11 cellular contexts compared by ENCODE assay signal in genomic region chr1:228174482-228175315, GRCh38. TPM values are rescaled to one million over a fixed set of nuclear protein-coding genes. Genes with fewer than 3 reads are reported as not detected.
DNase-seq lines count a peak whose midpoint lies in the region; ATAC-seq and TF ChIP-seq lines count a peak whose summit lies in the region.
"Had no signal": no experiment of that assay in that cellular context is flagged by ENCODE, and none has a peak within 500 bp of the region (broad histone marks: within the 10 kb centered on the region; RNA-seq: fewer than 3 reads in every experiment).

No MANE protein-coding gene starts in this region.

- H3K27me3 ChIP-seq in stomach: no peaks in the 10 kb centered on the region

- no peaks in the 10 kb centered on the region for H3K27me3 Mint-ChIP-seq in activated naive CD8-positive, alpha-beta T cell treated with anti-CD3 and anti-CD28 coated beads, Interleukin-2, amount 50 U/mL, for 24 hours
- H3K27me3 Mint-ChIP-seq in activated naive CD8-positive, alpha-beta T cell treated with anti-CD3 and anti-CD28 coated beads for 36 hours: no peaks in the 10 kb centered on the region
- no peaks in the 10 kb centered on the region for H3K27me3 Mint-ChIP-seq in activated T-helper 2 cell treated with anti-CD3 and anti-CD28 coated beads, Interferon-gamma antibody, Interleukin-2, Interleukin-4, amounts not matched to agents 10 μg/mL and 5 μg/mL and 100 μg/mL, durations not matched to agents 14 hours and 24 hours and 36 hours (ENCODE audit: low read depth)

- peak; percentile 39 for TF ChIP-seq POLR2A in erythroblast (IDR thresholded peaks at IDR 0.05; ENCODE audit: low read length)
- no peak for TF ChIP-seq POLR2A in stomach (IDR thresholded peaks at IDR 0.05)

- H3K4me3 ChIP-seq in stomach: peak overlapping the region in 3 of 4 donors; percentile 9 to 32 (median 22)

- peak overlapping the region in 1 of 5 donors; percentile 66 for H3K27ac ChIP-seq in stomach

- H3K36me3 Mint-ChIP-seq in activated naive CD8-positive, alpha-beta T cell treated with anti-CD3 and anti-CD28 coated beads, Interleukin-2, amount 50 U/mL, for 24 hours (ENCODE audit: low read depth): no peaks in the 10 kb centered on the region
- H3K36me3 Mint-ChIP-seq in activated naive CD8-positive, alpha-beta T cell treated with anti-CD3 and anti-CD28 coated beads for 36 hours: no peaks in the 10 kb centered on the region
- H3K36me3 Mint-ChIP-seq in activated T-helper 2 cell treated with anti-CD3 and anti-CD28 coated beads, Interferon-gamma antibody, Interleukin-2, Interleukin-4, amounts not matched to agents 10 μg/mL and 5 μg/mL and 100 μg/mL, durations not matched to agents 14 hours and 24 hours and 36 hours (ENCODE audit: low read depth): no peaks in the 10 kb centered on the region

- H3K9me3 ChIP-seq in stomach: no peaks in the 10 kb centered on the region

- no peak for TF ChIP-seq CTCF in stomach (IDR thresholded peaks at IDR 0.05)

- peak; percentile 24 for ATAC-seq in activated naive CD8-positive, alpha-beta T cell treated with anti-CD3 and anti-CD28 coated beads, Interleukin-2, amount 50 U/mL, for 24 hours

- no peaks in the 10 kb centered on the region for H3K4me1 Mint-ChIP-seq in activated naive CD8-positive, alpha-beta T cell treated with anti-CD3 and anti-CD28 coated beads, Interleukin-2, amount 50 U/mL, for 24 hours
- peaks cover 3% of the 10 kb centered on the region for H3K4me1 Mint-ChIP-seq in activated naive CD8-positive, alpha-beta T cell treated with anti-CD3 and anti-CD28 coated beads for 36 hours
- peaks cover 1% of the 10 kb centered on the region for H3K4me1 Mint-ChIP-seq in activated T-helper 2 cell treated with anti-CD3 and anti-CD28 coated beads, Interferon-gamma antibody, Interleukin-2, Interleukin-4, amounts not matched to agents 10 μg/mL and 5 μg/mL and 100 μg/mL, durations not matched to agents 14 hours and 24 hours and 36 hours (ENCODE audit: low read depth)

- H3K4me3 Mint-ChIP-seq in activated naive CD8-positive, alpha-beta T cell treated with anti-CD3 and anti-CD28 coated beads, Interleukin-2, amount 50 U/mL, for 24 hours: no peak overlapping the region
- H3K4me3 Mint-ChIP-seq in activated naive CD8-positive, alpha-beta T cell treated with anti-CD3 and anti-CD28 coated beads for 36 hours: no peak overlapping the region
- H3K4me3 Mint-ChIP-seq in activated T-helper 2 cell treated with anti-CD3 and anti-CD28 coated beads, Interferon-gamma antibody, Interleukin-2, Interleukin-4, amounts not matched to agents 10 μg/mL and 5 μg/mL and 100 μg/mL, durations not matched to agents 14 hours and 24 hours and 36 hours (ENCODE audit: low read depth): no peak overlapping the region

- H3K27ac Mint-ChIP-seq in activated naive CD8-positive, alpha-beta T cell treated with anti-CD3 and anti-CD28 coated beads, Interleukin-2, amount 50 U/mL, for 24 hours: no peak overlapping the region
- no peak overlapping the region for H3K27ac Mint-ChIP-seq in activated naive CD8-positive, alpha-beta T cell treated with anti-CD3 and anti-CD28 coated beads for 36 hours
- no peak overlapping the region for H3K27ac Mint-ChIP-seq in activated T-helper 2 cell treated with anti-CD3 and anti-CD28 coated beads, Interferon-gamma antibody, Interleukin-2, Interleukin-4, amounts not matched to agents 10 μg/mL and 5 μg/mL and 100 μg/mL, durations not matched to agents 14 hours and 24 hours and 36 hours

- H3K9me3 Mint-ChIP-seq in activated naive CD8-positive, alpha-beta T cell treated with anti-CD3 and anti-CD28 coated beads, Interleukin-2, amount 50 U/mL, for 24 hours: no peaks in the 10 kb centered on the region
- H3K9me3 Mint-ChIP-seq in activated naive CD8-positive, alpha-beta T cell treated with anti-CD3 and anti-CD28 coated beads for 36 hours: no peaks in the 10 kb centered on the region
- no peaks in the 10 kb centered on the region for H3K9me3 Mint-ChIP-seq in activated T-helper 2 cell treated with anti-CD3 and anti-CD28 coated beads, Interferon-gamma antibody, Interleukin-2, Interleukin-4, amounts not matched to agents 10 μg/mL and 5 μg/mL and 100 μg/mL, durations not matched to agents 14 hours and 24 hours and 36 hours

- no peak for TF ChIP-seq EP300 in stomach (IDR thresholded peaks at IDR 0.05)

- intact Hi-C loops in stomach (cut with DNase I; ENCODE audit: low total_unique reads): no loop called here
- intact Hi-C loops in activated T-helper 2 cell treated with anti-CD3 and anti-CD28 coated beads, Interferon-gamma antibody, Interleukin-2, Interleukin-4, amounts not matched to agents 10 μg/mL and 5 μg/mL and 100 μg/mL, durations not matched to agents 14 hours and 24 hours and 36 hours (cut with micrococcal nuclease): no loop called here

- 76 to 98% (median 90%) methylated on average over 22 to 52 of the region's 52 CpGs for WGBS in stomach, 5 donors

- DNase-seq in activated naive CD8-positive, alpha-beta T cell treated with anti-CD3 and anti-CD28 coated beads, Interleukin-2, amount 50 U/mL, for 24 hours: no peak
- DNase-seq in activated naive CD8-positive, alpha-beta T cell treated with anti-CD3 and anti-CD28 coated beads for 36 hours: no peak
- DNase-seq in OCI-M1 (lab: John Stamatoyannopoulos, UW) (peak; percentile 5), erythroblast (lab: John Stamatoyannopoulos, UW) (peak; percentile 71 to 73), stomach (no peak), mucosa of gallbladder (ENCODE audit: low spot score) (no peak), DMS 273 (lab: John Stamatoyannopoulos, UW; ENCODE audit: unreplicated experiment) (no peak)
- DNase-seq in activated T-helper 2 cell treated with anti-CD3 and anti-CD28 coated beads, Interferon-gamma antibody, Interleukin-2, Interleukin-4, amounts not matched to agents 10 μg/mL and 5 μg/mL and 100 μg/mL, durations not matched to agents 14 hours and 24 hours and 36 hours (ENCODE audit: low spot score): no peak
- DNase-seq: EL, HCEC 1CT, NCI-H2081 treated with DMSO at 0.1 percent for 48 hours had no signal

- H3K4me1 ChIP-seq in stomach: peaks cover 5 to 26% (median 15%) of the 10 kb centered on the region in 4 donors

- H3K36me3 ChIP-seq in stomach: peaks cover 0 to 33% (median 22%) of the 10 kb centered on the region in 4 donors

RNA-seq across cellular contexts. Expression of gene IBA57, which starts 9.1 kb away (rescaled TPM):
- total RNA-seq in activated naive CD8-positive, alpha-beta T cell treated with anti-CD3 and anti-CD28 coated beads for 36 hours: 10 to 100 TPM; 18.1 to 19.3 TPM
- total RNA-seq in stomach: 1 to 10 TPM; 1.2 to 6.1 (median 5.0) TPM
- 1 to 10 TPM; 1.4 to 5.3 (median 3.7) TPM for polyA plus RNA-seq in stomach
- 12.8 TPM for total RNA-seq in mucosa of gallbladder
- total RNA-seq in activated T-helper 2 cell treated with anti-CD3 and anti-CD28 coated beads, Interferon-gamma antibody, Interleukin-2, Interleukin-4, amounts not matched to agents 10 μg/mL and 5 μg/mL and 100 μg/mL, durations not matched to agents 14 hours and 24 hours and 36 hours: 7.6 and 7.9 TPM in 2 replicates

RNA-seq across cellular contexts. Expression of gene GJC2, which starts 25.0 kb away (rescaled TPM):
- 1 to 10 TPM; 1.1 to 1.2 TPM for total RNA-seq in activated naive CD8-positive, alpha-beta T cell treated with anti-CD3 and anti-CD28 coated beads for 36 hours
- total RNA-seq in stomach (10 to 100 TPM in 1 of 5 donors, 1 to 10 TPM in 2, not detected in 2; 1.3 to 26.6 (median 1.7) TPM), mucosa of gallbladder (2.8 TPM)
- 1 to 10 TPM in 1 of 3 donors, under 1 TPM in 2; 0.46 to 1.8 (median 0.87) TPM for polyA plus RNA-seq in stomach
- total RNA-seq in activated T-helper 2 cell treated with anti-CD3 and anti-CD28 coated beads, Interferon-gamma antibody, Interleukin-2, Interleukin-4, amounts not matched to agents 10 μg/mL and 5 μg/mL and 100 μg/mL, durations not matched to agents 14 hours and 24 hours and 36 hours: 0.52 and 0.55 TPM in 2 replicates

RNA-seq across cellular contexts. Expression of gene OBSCN, which starts 33.1 kb away (rescaled TPM):
- 10 to 100 TPM; 13.7 to 14.9 TPM for total RNA-seq in activated naive CD8-positive, alpha-beta T cell treated with anti-CD3 and anti-CD28 coated beads for 36 hours
- total RNA-seq in stomach (100 to 1,000 TPM in 1 of 5 donors, 10 to 100 TPM in 4; 24.6 to 111 (median 39.1) TPM), mucosa of gallbladder (25.8 TPM)
- polyA plus RNA-seq in stomach: 10 to 100 TPM in 1 of 3 donors, 1 to 10 TPM in 2; 7.2 to 19.7 (median 7.7) TPM
- total RNA-seq in activated T-helper 2 cell treated with anti-CD3 and anti-CD28 coated beads, Interferon-gamma antibody, Interleukin-2, Interleukin-4, amounts not matched to agents 10 μg/mL and 5 μg/mL and 100 μg/mL, durations not matched to agents 14 hours and 24 hours and 36 hours: 22.1 and 25.4 TPM in 2 replicates

RNA-seq across cellular contexts. Expression of gene GUK1, which starts 34.6 kb away (rescaled TPM):
- 100 to 1,000 TPM; 294 to 304 TPM for total RNA-seq in activated naive CD8-positive, alpha-beta T cell treated with anti-CD3 and anti-CD28 coated beads for 36 hours
- total RNA-seq in stomach (100 to 1,000 TPM; 179 to 326 (median 230) TPM), mucosa of gallbladder (235 TPM)
- polyA plus RNA-seq in stomach: 100 to 1,000 TPM; 457 to 613 (median 592) TPM
- total RNA-seq in activated T-helper 2 cell treated with anti-CD3 and anti-CD28 coated beads, Interferon-gamma antibody, Interleukin-2, Interleukin-4, amounts not matched to agents 10 μg/mL and 5 μg/mL and 100 μg/mL, durations not matched to agents 14 hours and 24 hours and 36 hours: 219 and 225 TPM in 2 replicates

Comparison
In these comparisons a context has a peak if more than half of its experiments do, and no peak if none do; other contexts are left out.
1. DNase-seq: peak in OCI-M1 (single experiment) and erythroblast (2 of 2); none in activated naive CD8-positive, alpha-beta T cell treated with anti-CD3 and anti-CD28 coated beads, Interleukin-2, amount 50 U/mL, for 24 hours (single experiment), activated naive CD8-positive, alpha-beta T cell treated with anti-CD3 and anti-CD28 coated beads for 36 hours (single experiment), stomach (single experiment), mucosa of gallbladder (single experiment), activated T-helper 2 cell treated with anti-CD3 and anti-CD28 coated beads, Interferon-gamma antibody, Interleukin-2, Interleukin-4, amounts not matched to agents 10 μg/mL and 5 μg/mL and 100 μg/mL, durations not matched to agents 14 hours and 24 hours and 36 hours (single experiment) and DMS 273 (single experiment).